In genomic region chr7:2587713-2588112, GRCh38 we compare ENCODE assay signal across 35 cellular contexts.
"Had no signal": no experiment of that assay in that cellular context is flagged by ENCODE, and none has a peak within 500 bp of the region (broad histone marks: within the 10 kb centered on the region; RNA-seq: fewer than 3 reads in every experiment).

No MANE protein-coding gene starts in this region.

- H3K4me3 Mint-ChIP-seq: activated B cell treated with CpG ODN at 0.5 μM for 24 hours; activated CD8-positive, alpha-beta T cell treated with anti-CD3 and anti-CD28 coated beads for 36 hours; activated naive CD4-positive, alpha-beta T cell treated with anti-CD3 and anti-CD28 coated beads for 36 hours; activated naive CD4-positive, alpha-beta T cell treated with anti-CD3 and anti-CD28 coated beads, Interleukin-2, amount 50 U/mL, for 24 hours; activated naive CD8-positive, alpha-beta T cell treated with anti-CD3 and anti-CD28 coated beads for 36 hours; activated naive CD8-positive, alpha-beta T cell treated with anti-CD3 and anti-CD28 coated beads, Interleukin-2, amount 50 U/mL, for 24 hours; activated T-helper 1 cell treated with anti-CD3 and anti-CD28 coated beads, Interleukin-12 subunit alpha, Interleukin-12 subunit beta, Interleukin-2, Interleukin-4 antibody, amounts not matched to agents 30 ng/mL and 10 ng/mL and 1 ng/mL, durations not matched to agents 14 hours and 24 hours and 36 hours; effector memory CD8-positive, alpha-beta T cell; T-helper 17 cell; T-helper 2 cell treated with Interferon-gamma antibody and Interleukin-4, amounts not matched to agents 5 μg/mL and 100 μg/mL, for 36 hours had no signal

- H3K27ac Mint-ChIP-seq: activated B cell treated with CpG ODN at 0.5 μM for 24 hours; activated CD8-positive, alpha-beta T cell treated with anti-CD3 and anti-CD28 coated beads for 36 hours; activated naive CD4-positive, alpha-beta T cell treated with anti-CD3 and anti-CD28 coated beads for 36 hours; activated naive CD4-positive, alpha-beta T cell treated with anti-CD3 and anti-CD28 coated beads, Interleukin-2, amount 50 U/mL, for 24 hours; activated naive CD8-positive, alpha-beta T cell treated with anti-CD3 and anti-CD28 coated beads for 36 hours; activated naive CD8-positive, alpha-beta T cell treated with anti-CD3 and anti-CD28 coated beads, Interleukin-2, amount 50 U/mL, for 24 hours; activated T-helper 1 cell treated with anti-CD3 and anti-CD28 coated beads, Interleukin-12 subunit alpha, Interleukin-12 subunit beta, Interleukin-2, Interleukin-4 antibody, amounts not matched to agents 30 ng/mL and 10 ng/mL and 1 ng/mL, durations not matched to agents 14 hours and 24 hours and 36 hours; activated T-helper 2 cell treated with anti-CD3 and anti-CD28 coated beads, Interferon-gamma antibody, Interleukin-2, Interleukin-4, amounts not matched to agents 10 μg/mL and 5 μg/mL and 100 μg/mL, durations not matched to agents 14 hours and 24 hours and 36 hours; effector memory CD8-positive, alpha-beta T cell; T-helper 17 cell; T-helper 2 cell treated with Interferon-gamma antibody and Interleukin-4, amounts not matched to agents 5 μg/mL and 100 μg/mL, for 36 hours had no signal

- H3K4me1 Mint-ChIP-seq: activated B cell treated with CpG ODN at 0.5 μM for 24 hours; activated naive CD4-positive, alpha-beta T cell treated with anti-CD3 and anti-CD28 coated beads, Interleukin-2, amount 50 U/mL, for 24 hours; activated naive CD8-positive, alpha-beta T cell treated with anti-CD3 and anti-CD28 coated beads for 36 hours; activated naive CD8-positive, alpha-beta T cell treated with anti-CD3 and anti-CD28 coated beads, Interleukin-2, amount 50 U/mL, for 24 hours had no signal

- H3K4me1 ChIP-seq: adrenal gland, body of pancreas, esophagus muscularis mucosa, foreskin keratinocyte, gastrocnemius medialis had no signal

- H3K9me3 Mint-ChIP-seq: activated B cell treated with CpG ODN at 0.5 μM for 24 hours; activated CD8-positive, alpha-beta T cell treated with anti-CD3 and anti-CD28 coated beads for 36 hours; activated naive CD4-positive, alpha-beta T cell treated with anti-CD3 and anti-CD28 coated beads for 36 hours; activated naive CD4-positive, alpha-beta T cell treated with anti-CD3 and anti-CD28 coated beads, Interleukin-2, amount 50 U/mL, for 24 hours; activated naive CD8-positive, alpha-beta T cell treated with anti-CD3 and anti-CD28 coated beads for 36 hours; activated naive CD8-positive, alpha-beta T cell treated with anti-CD3 and anti-CD28 coated beads, Interleukin-2, amount 50 U/mL, for 24 hours; activated T-helper 1 cell treated with anti-CD3 and anti-CD28 coated beads, Interleukin-12 subunit alpha, Interleukin-12 subunit beta, Interleukin-2, Interleukin-4 antibody, amounts not matched to agents 30 ng/mL and 10 ng/mL and 1 ng/mL, durations not matched to agents 14 hours and 24 hours and 36 hours; activated T-helper 2 cell treated with anti-CD3 and anti-CD28 coated beads, Interferon-gamma antibody, Interleukin-2, Interleukin-4, amounts not matched to agents 10 μg/mL and 5 μg/mL and 100 μg/mL, durations not matched to agents 14 hours and 24 hours and 36 hours; effector memory CD8-positive, alpha-beta T cell; T-helper 2 cell treated with Interferon-gamma antibody and Interleukin-4, amounts not matched to agents 5 μg/mL and 100 μg/mL, for 36 hours had no signal

- H3K27me3 ChIP-seq: adrenal gland, body of pancreas, esophagus muscularis mucosa, foreskin keratinocyte, gastrocnemius medialis had no signal

- DNase-seq: activated B cell treated with CpG ODN at 0.5 μM for 24 hours; activated CD4-positive, alpha-beta T cell treated with anti-CD3 and anti-CD28 coated beads for 48 hours; activated CD4-positive, alpha-beta T cell treated with anti-CD3 and anti-CD28 coated beads, Interleukin-2, amount 50 U/mL, for 1 hour; activated CD4-positive, alpha-beta T cell treated with anti-CD3 and anti-CD28 coated beads, Interleukin-2, amount 50 U/mL, for 48 hours; activated CD8-positive, alpha-beta memory T cell treated with anti-CD3 and anti-CD28 coated beads for 24 hours; activated CD8-positive, alpha-beta T cell treated with anti-CD3 and anti-CD28 coated beads for 36 hours; activated effector memory CD4-positive, alpha-beta T cell treated with anti-CD3 and anti-CD28 coated beads, Interleukin-2, amount 50 U/mL, for 16 hours; activated naive CD4-positive, alpha-beta T cell treated with anti-CD3 and anti-CD28 coated beads for 36 hours; activated naive CD8-positive, alpha-beta T cell treated with anti-CD3 and anti-CD28 coated beads for 36 hours; activated naive CD8-positive, alpha-beta T cell treated with anti-CD3 and anti-CD28 coated beads, Interleukin-2, amount 50 U/mL, for 24 hours; activated T-cell treated with anti-CD3 and anti-CD28 coated beads, Interleukin-2, amount 50 U/mL, for 1 hour; activated T-cell treated with anti-CD3 and anti-CD28 coated beads, Interleukin-2, amount 50 U/mL, for 48 hours; adrenal gland; amygdala; aorta; body of pancreas; caudate nucleus; cortex of kidney; dermis blood vessel endothelial cell; effector CD4-positive, alpha-beta T cell; effector memory CD8-positive, alpha-beta T cell; erythroblast; foreskin keratinocyte; gastrocnemius medialis; T-helper 1 cell; T-helper 17 cell; T1000; WERI-Rb-1 had no signal

- H3K27me3 Mint-ChIP-seq: activated B cell treated with CpG ODN at 0.5 μM for 24 hours; activated CD8-positive, alpha-beta T cell treated with anti-CD3 and anti-CD28 coated beads for 36 hours; activated naive CD4-positive, alpha-beta T cell treated with anti-CD3 and anti-CD28 coated beads, Interleukin-2, amount 50 U/mL, for 24 hours; activated naive CD8-positive, alpha-beta T cell treated with anti-CD3 and anti-CD28 coated beads for 36 hours; activated naive CD8-positive, alpha-beta T cell treated with anti-CD3 and anti-CD28 coated beads, Interleukin-2, amount 50 U/mL, for 24 hours; effector memory CD8-positive, alpha-beta T cell; T-helper 17 cell had no signal

- ATAC-seq: activated CD4-positive, CD25-positive, alpha-beta regulatory T cell treated with anti-CD3 and anti-CD28 coated beads, Interleukin-2, amount 50 U/mL, for 24 hours; activated CD8-positive, alpha-beta T cell treated with anti-CD3 and anti-CD28 coated beads for 36 hours; activated naive CD8-positive, alpha-beta T cell treated with anti-CD3 and anti-CD28 coated beads, Interleukin-2, amount 50 U/mL, for 24 hours; body of pancreas; effector memory CD8-positive, alpha-beta T cell; foreskin keratinocyte; gastrocnemius medialis; T-helper 17 cell had no signal

- H3K4me3 ChIP-seq: adrenal gland, body of pancreas, esophagus muscularis mucosa, gastrocnemius medialis had no signal

- H3K27ac ChIP-seq: adrenal gland, body of pancreas, esophagus muscularis mucosa, foreskin keratinocyte, gastrocnemius medialis, WERI-Rb-1 had no signal

- FAIRE-seq: colon had no signal

- H3K9me3 ChIP-seq: adrenal gland, body of pancreas, esophagus muscularis mucosa, gastrocnemius medialis had no signal
